Comparison of ENCODE assay signal across 2 cellular contexts in genomic region chr17:68253426-68253825, GRCh38. TPM values are rescaled to one million over a fixed set of nuclear protein-coding genes. Genes with fewer than 3 reads are reported as not detected.
"Had no signal": no experiment of that assay in that cellular context is flagged by ENCODE, and none has a peak within 500 bp of the region (broad histone marks: within the 10 kb centered on the region; RNA-seq: fewer than 3 reads in every experiment).

No MANE protein-coding gene starts in this region.

RNA-seq across cellular contexts. Expression of gene SLC16A6, which starts 37.5 kb away (rescaled TPM):
- total RNA-seq: ascending aorta, SJSA1 had no signal

RNA-seq across cellular contexts. Expression of gene ARSG, which starts 37.9 kb away (rescaled TPM):
- total RNA-seq: SJSA1 had no signal
